20 cellular contexts compared by ENCODE assay signal in the genomic region with DNA sequence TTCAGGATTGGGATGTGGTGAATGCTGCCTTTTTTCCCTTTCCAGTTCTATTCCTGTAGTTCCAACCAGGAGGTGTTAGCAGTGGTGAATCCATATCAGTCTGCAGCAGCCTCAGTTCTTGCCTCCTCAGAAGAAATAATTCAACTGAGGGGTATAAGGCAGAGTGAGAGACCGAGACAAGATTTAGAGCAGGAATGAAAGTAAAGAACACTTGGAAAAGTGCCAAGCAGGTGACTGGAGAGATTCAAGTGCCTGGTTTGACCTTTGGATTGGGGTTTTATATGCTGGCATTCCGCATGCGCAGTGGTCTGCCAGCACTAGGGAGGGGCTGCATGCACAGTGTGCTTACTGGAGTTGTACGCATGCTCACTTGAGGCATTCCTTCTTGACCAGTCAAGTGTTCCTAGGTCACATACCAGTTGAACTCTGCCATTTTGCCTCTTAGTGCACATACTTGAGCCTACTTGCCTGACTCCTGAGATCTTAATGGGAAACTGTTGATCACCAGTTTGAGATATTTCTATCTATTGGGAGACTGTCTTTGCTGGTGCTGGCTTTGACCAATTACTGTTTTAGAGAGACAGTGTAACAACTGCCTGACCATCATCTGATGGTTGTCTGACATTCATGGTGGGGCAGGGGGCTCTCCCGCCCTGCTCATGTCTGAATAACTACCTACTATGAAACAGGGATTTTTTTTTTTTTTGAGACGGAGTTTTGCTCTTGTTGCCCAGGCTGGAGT. TPM values are rescaled to one million over a fixed set of nuclear protein-coding genes. Genes with fewer than 3 reads are reported as not detected.
DNase-seq lines count a peak whose midpoint lies in the region; ATAC-seq and TF ChIP-seq lines count a peak whose summit lies in the region.
"Had no signal": no experiment of that assay in that cellular context is flagged by ENCODE, and none has a peak within 500 bp of the region (broad histone marks: within the 10 kb centered on the region; RNA-seq: fewer than 3 reads in every experiment).

No MANE protein-coding gene starts in this region.

- H2AFZ ChIP-seq in OCI-LY3 (ENCODE audit: low read depth, low read length), result no peak overlapping the region

- TF ChIP-seq EP300 in sigmoid colon (IDR thresholded peaks at IDR 0.05), result no peak

- H3K4me1 Mint-ChIP-seq in activated T-helper 2 cell treated with anti-CD3 and anti-CD28 coated beads, Interferon-gamma antibody, Interleukin-2, Interleukin-4, amounts not matched to agents 10 μg/mL and 5 μg/mL and 100 μg/mL, durations not matched to agents 14 hours and 24 hours and 36 hours (ENCODE audit: low read depth), result peaks cover 3% of the 10 kb centered on the region

- CTCF ChIA-PET in HEK293 (lab: Yijun Ruan, JAX), result interaction anchor here (0.6 to 3.9 kb wide), 5 partner anchors 26 to 149 kb away, joined by 3 to 26 read pairs (median 5); no protein-coding TSS in a partner anchor

- no peaks in the 10 kb centered on the region for H3K79me2 ChIP-seq in OCI-LY3 (ENCODE audit: low read length)

- H3K27me3 Mint-ChIP-seq in activated T-helper 2 cell treated with anti-CD3 and anti-CD28 coated beads, Interferon-gamma antibody, Interleukin-2, Interleukin-4, amounts not matched to agents 10 μg/mL and 5 μg/mL and 100 μg/mL, durations not matched to agents 14 hours and 24 hours and 36 hours (ENCODE audit: low read depth), result peaks cover 11% of the 10 kb centered on the region
- H3K27me3 Mint-ChIP-seq: naive B cell had no signal

- H3K36me3 ChIP-seq in HEK293 (ENCODE audit: control insufficient read depth in 2 of 2, insufficient read depth in 1 of 2, low read length in 2 of 2), result no peaks in the 10 kb centered on the region
- no peaks in the 10 kb centered on the region for H3K36me3 ChIP-seq in OCI-LY3 (replicated peaks; ENCODE audit: low read depth, low read length)
- H3K36me3 ChIP-seq in sigmoid colon, result no peaks in the 10 kb centered on the region
- H3K36me3 ChIP-seq: BE2C had no signal

- H3K27ac ChIP-seq in HEK293 (ENCODE audit: extremely low read depth, low read depth, low read length) (no peak overlapping the region), OCI-LY3 (ENCODE audit: low read length) (no peak overlapping the region), sigmoid colon (no peak overlapping the region)

- DNase-seq in left lobe of liver (ENCODE audit: low spot score) (peak; percentile 95), renal cortical epithelial cell (ENCODE audit: low read depth) (peak; percentile 44), sigmoid colon (no peak), AG20443 (ENCODE audit: low spot score) (no peak)
- no peak for DNase-seq in activated T-helper 2 cell treated with anti-CD3 and anti-CD28 coated beads, Interferon-gamma antibody, Interleukin-2, Interleukin-4, amounts not matched to agents 10 μg/mL and 5 μg/mL and 100 μg/mL, durations not matched to agents 14 hours and 24 hours and 36 hours (ENCODE audit: low spot score)
- DNase-seq: activated effector memory CD4-positive, alpha-beta T cell treated with anti-CD3 and anti-CD28 coated beads, Interleukin-2, amount 50 U/mL, for 16 hours; anterior cingulate cortex; BE2C; cortex of kidney; DMS 273 treated with DMSO at 0.1 percent for 48 hours; naive B cell; retina; Right ventricle myocardium superior; substantia nigra; T-helper 17 cell had no signal

- no peaks in the 10 kb centered on the region for H4K20me1 ChIP-seq in OCI-LY3 (ENCODE audit: insufficient read depth, low read length)

- WGBS in sigmoid colon, 2 donors, result 40 to 70% methylated on average over 6 of the region's 6 CpGs

- no peak overlapping the region for H3K4me3 Mint-ChIP-seq in activated T-helper 2 cell treated with anti-CD3 and anti-CD28 coated beads, Interferon-gamma antibody, Interleukin-2, Interleukin-4, amounts not matched to agents 10 μg/mL and 5 μg/mL and 100 μg/mL, durations not matched to agents 14 hours and 24 hours and 36 hours (ENCODE audit: low read depth)
- H3K4me3 Mint-ChIP-seq: T-helper 17 cell had no signal

- no peak overlapping the region for H3K27ac Mint-ChIP-seq in activated T-helper 2 cell treated with anti-CD3 and anti-CD28 coated beads, Interferon-gamma antibody, Interleukin-2, Interleukin-4, amounts not matched to agents 10 μg/mL and 5 μg/mL and 100 μg/mL, durations not matched to agents 14 hours and 24 hours and 36 hours
- H3K27ac Mint-ChIP-seq: naive B cell, T-helper 17 cell had no signal

- POLR2A ChIA-PET in HEK293 (lab: Yijun Ruan, JAX), result no interaction called here

- H3K9ac ChIP-seq in OCI-LY3 (ENCODE audit: low read length), result no peak overlapping the region

- no peak for TF ChIP-seq CTCF in HEK293 (tag by site-specific recombination; IDR thresholded peaks at IDR 0.05)
- TF ChIP-seq CTCF in OCI-LY3 (IDR thresholded peaks at IDR 0.05; ENCODE audit: low read depth, low read length), result no peak
- TF ChIP-seq CTCF in sigmoid colon (IDR thresholded peaks at IDR 0.05), result no peak

- H3K36me3 Mint-ChIP-seq in activated T-helper 2 cell treated with anti-CD3 and anti-CD28 coated beads, Interferon-gamma antibody, Interleukin-2, Interleukin-4, amounts not matched to agents 10 μg/mL and 5 μg/mL and 100 μg/mL, durations not matched to agents 14 hours and 24 hours and 36 hours (ENCODE audit: low read depth), result no peaks in the 10 kb centered on the region
- H3K36me3 Mint-ChIP-seq: naive B cell had no signal

- ATAC-seq in left lobe of liver (peak; percentile 71), HG02970 (IDR thresholded peaks at IDR 0.05; ENCODE audit: low FRiP score, unreplicated experiment) (no peak)
- ATAC-seq: esophagus mucosa, T-helper 17 cell had no signal

- intact Hi-C loops in sigmoid colon (cut with DNase I), result no loop called here
- intact Hi-C loops in activated T-helper 2 cell treated with anti-CD3 and anti-CD28 coated beads, Interferon-gamma antibody, Interleukin-2, Interleukin-4, amounts not matched to agents 10 μg/mL and 5 μg/mL and 100 μg/mL, durations not matched to agents 14 hours and 24 hours and 36 hours (cut with micrococcal nuclease), result no loop called here

- H3K9me3 ChIP-seq in HEK293 (ENCODE audit: control insufficient read depth, insufficient read depth, low read depth, low read length) (no peaks in the 10 kb centered on the region), OCI-LY3 (ENCODE audit: insufficient read depth, low read length) (no peaks in the 10 kb centered on the region), sigmoid colon (no peaks in the 10 kb centered on the region)
- H3K9me3 ChIP-seq: BE2C had no signal

- H3K27me3 ChIP-seq in OCI-LY3 (ENCODE audit: low read depth, low read length), result peaks cover 41% of the 10 kb centered on the region
- peaks cover 0 to 7% (median 0%) of the 10 kb centered on the region in 3 donors for H3K27me3 ChIP-seq in sigmoid colon

- no peaks in the 10 kb centered on the region for H3K9me3 Mint-ChIP-seq in activated T-helper 2 cell treated with anti-CD3 and anti-CD28 coated beads, Interferon-gamma antibody, Interleukin-2, Interleukin-4, amounts not matched to agents 10 μg/mL and 5 μg/mL and 100 μg/mL, durations not matched to agents 14 hours and 24 hours and 36 hours
- H3K9me3 Mint-ChIP-seq: naive B cell had no signal

- H3K4me3 ChIP-seq in HEK293 (ENCODE audit: low read depth, low read length) (no peak overlapping the region), OCI-LY3 (ENCODE audit: low read length) (0 out of 2 replicates have a peak overlapping the region, but pooled peaks have one; percentile 1), sigmoid colon (no peak overlapping the region)

- no peak for TF ChIP-seq POLR2A in sigmoid colon (IDR thresholded peaks at IDR 0.05)

- H3K4me2 ChIP-seq in OCI-LY3 (ENCODE audit: low read length), result peak overlapping the region; percentile 42

- H3K4me1 ChIP-seq in HEK293 (ENCODE audit: control insufficient read depth, insufficient read depth, low read length) (0 out of 2 replicates have a peak, but pooled peaks cover 4% of the 10 kb centered on the region), OCI-LY3 (ENCODE audit: low read length) (peaks cover 68% of the 10 kb centered on the region), sigmoid colon (peaks cover 0 to 6% (median 0%) of the 10 kb centered on the region in 4 donors)
- H3K4me1 ChIP-seq: BE2C had no signal

TF ChIP-seq in HEK293, 187 proteins besides CTCF, POLR2A, EP300 and RAD21 (continues in another document):
- TF ChIP-seq KLF10 (tag by site-specific recombination; IDR thresholded peaks at IDR 0.05), result no peak
- 0 out of 2 replicates have a peak, but pooled peaks have one; percentile 27 for TF ChIP-seq ZNF600 (tag by site-specific recombination; IDR thresholded peaks at IDR 0.05)
- peak; percentile 50; the same call in 1 of the 2 replicates for TF ChIP-seq SCRT2 (tag by site-specific recombination; IDR thresholded peaks at IDR 0.05)

RNA-seq across cellular contexts. Expression of gene CCL15, which starts 0.7 kb away (rescaled TPM):
- total RNA-seq in left lobe of liver (13.8 TPM), renal cortical epithelial cell (not detected in 2 replicates), sigmoid colon (not detected)
- 10 to 100 TPM; 30.1 to 37.2 (median 33.7) TPM for polyA plus RNA-seq in sigmoid colon
- not detected in 2 replicates for total RNA-seq in activated T-helper 2 cell treated with anti-CD3 and anti-CD28 coated beads, Interferon-gamma antibody, Interleukin-2, Interleukin-4, amounts not matched to agents 10 μg/mL and 5 μg/mL and 100 μg/mL, durations not matched to agents 14 hours and 24 hours and 36 hours
- total RNA-seq: Right ventricle myocardium superior, T-helper 17 cell had no signal
- polyA plus RNA-seq: keratinocyte had no signal

RNA-seq across cellular contexts. Expression of gene CCL14, which starts 15.5 kb away (rescaled TPM):
- 16.9 TPM for total RNA-seq in left lobe of liver
- total RNA-seq in renal cortical epithelial cell, result not detected in 2 replicates
- 10 to 100 TPM; 13.0 to 30.0 (median 23.7) TPM for total RNA-seq in sigmoid colon
- 10 to 100 TPM in 1 of 3 donors, under 1 TPM in 1, not detected in 1; 0.60 to 14.2 TPM for polyA plus RNA-seq in sigmoid colon
- not detected in 2 replicates for total RNA-seq in activated T-helper 2 cell treated with anti-CD3 and anti-CD28 coated beads, Interferon-gamma antibody, Interleukin-2, Interleukin-4, amounts not matched to agents 10 μg/mL and 5 μg/mL and 100 μg/mL, durations not matched to agents 14 hours and 24 hours and 36 hours
- total RNA-seq: T-helper 17 cell had no signal
- polyA plus RNA-seq: keratinocyte had no signal

RNA-seq across cellular contexts. Expression of gene CCL23, which starts 15.7 kb away (rescaled TPM):
- total RNA-seq in left lobe of liver (1.4 TPM), renal cortical epithelial cell (not detected in 2 replicates), sigmoid colon (1 to 10 TPM in 3 of 4 donors, under 1 TPM in 1; 0.82 to 8.6 (median 4.2) TPM)
- polyA plus RNA-seq in sigmoid colon, result 10 to 100 TPM in 1 of 3 donors, not detected in 2; 18.6 TPM
- not detected in 2 replicates for total RNA-seq in activated T-helper 2 cell treated with anti-CD3 and anti-CD28 coated beads, Interferon-gamma antibody, Interleukin-2, Interleukin-4, amounts not matched to agents 10 μg/mL and 5 μg/mL and 100 μg/mL, durations not matched to agents 14 hours and 24 hours and 36 hours
- total RNA-seq: Right ventricle myocardium superior, T-helper 17 cell had no signal
- polyA plus RNA-seq: keratinocyte had no signal

RNA-seq across cellular contexts. Expression of gene CCL16, which starts 20.7 kb away (rescaled TPM):
- total RNA-seq in left lobe of liver (31.1 TPM), renal cortical epithelial cell (not detected in 2 replicates), sigmoid colon (1 to 10 TPM in 1 of 4 donors, not detected in 3; 1.1 TPM)
- under 1 TPM in 1 of 3 donors, not detected in 2; 0.10 TPM for polyA plus RNA-seq in sigmoid colon
- not detected in 2 replicates for total RNA-seq in activated T-helper 2 cell treated with anti-CD3 and anti-CD28 coated beads, Interferon-gamma antibody, Interleukin-2, Interleukin-4, amounts not matched to agents 10 μg/mL and 5 μg/mL and 100 μg/mL, durations not matched to agents 14 hours and 24 hours and 36 hours
- total RNA-seq: esophagus mucosa, Right ventricle myocardium superior, T-helper 17 cell had no signal
- polyA plus RNA-seq: keratinocyte had no signal

RNA-seq across cellular contexts. Expression of gene LYZL6, which starts 58.5 kb away (rescaled TPM):
- total RNA-seq in left lobe of liver, result not detected
- not detected in 2 replicates for total RNA-seq in renal cortical epithelial cell
- total RNA-seq in sigmoid colon, result not detected
- not detected for polyA plus RNA-seq in sigmoid colon
- not detected in 2 replicates for total RNA-seq in activated T-helper 2 cell treated with anti-CD3 and anti-CD28 coated beads, Interferon-gamma antibody, Interleukin-2, Interleukin-4, amounts not matched to agents 10 μg/mL and 5 μg/mL and 100 μg/mL, durations not matched to agents 14 hours and 24 hours and 36 hours
- total RNA-seq: esophagus mucosa, Right ventricle myocardium superior, T-helper 17 cell had no signal
- polyA plus RNA-seq: keratinocyte had no signal

Comparison
In these comparisons a context has a peak if more than half of its experiments do, and no peak if none do; other contexts are left out.
1. DNase-seq: peak in left lobe of liver (single experiment) and renal cortical epithelial cell (single experiment); none in sigmoid colon (single experiment), activated T-helper 2 cell treated with anti-CD3 and anti-CD28 coated beads, Interferon-gamma antibody, Interleukin-2, Interleukin-4, amounts not matched to agents 10 μg/mL and 5 μg/mL and 100 μg/mL, durations not matched to agents 14 hours and 24 hours and 36 hours (single experiment) and AG20443 (single experiment).
2. RNA of gene CCL15, which starts 0.7 kb away (total RNA-seq): 13.8 TPM in left lobe of liver (single experiment); not detected in renal cortical epithelial cell, not detected in sigmoid colon and not detected in activated T-helper 2 cell treated with anti-CD3 and anti-CD28 coated beads, Interferon-gamma antibody, Interleukin-2, Interleukin-4, amounts not matched to agents 10 μg/mL and 5 μg/mL and 100 μg/mL, durations not matched to agents 14 hours and 24 hours and 36 hours; every median in the first group is over 10 times any median in the second.
3. RNA of gene CCL14, which starts 15.5 kb away (total RNA-seq): 13.0 to 30.0 TPM in sigmoid colon and 16.9 TPM in left lobe of liver (single experiment); not detected in renal cortical epithelial cell and not detected in activated T-helper 2 cell treated with anti-CD3 and anti-CD28 coated beads, Interferon-gamma antibody, Interleukin-2, Interleukin-4, amounts not matched to agents 10 μg/mL and 5 μg/mL and 100 μg/mL, durations not matched to agents 14 hours and 24 hours and 36 hours; every median in the first group is over 10 times any median in the second.